21 cellular contexts compared by ENCODE assay signal in the genomic region with DNA sequence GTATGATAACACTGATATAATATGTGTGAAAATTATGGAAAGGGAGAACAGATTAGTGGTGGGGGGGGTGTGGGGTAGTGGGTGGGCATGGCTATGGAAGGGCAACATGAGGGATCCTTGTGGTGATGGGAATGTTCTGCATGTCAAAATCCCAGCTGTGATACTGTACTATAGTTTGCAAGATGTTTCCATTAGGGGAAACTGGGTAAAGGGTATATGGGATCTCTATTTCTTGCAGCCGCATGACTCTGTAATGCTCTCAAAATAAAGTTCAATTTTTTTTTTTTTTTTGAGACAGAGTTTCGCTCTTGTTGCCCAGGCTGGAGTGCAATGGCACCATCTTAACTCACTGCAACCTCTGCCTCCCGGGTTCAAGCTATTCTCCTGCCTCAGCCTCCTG. TPM values are rescaled to one million over a fixed set of nuclear protein-coding genes. Genes with fewer than 3 reads are reported as not detected.
DNase-seq lines count a peak whose midpoint lies in the region; ATAC-seq and TF ChIP-seq lines count a peak whose summit lies in the region.
"Had no signal": no experiment of that assay in that cellular context is flagged by ENCODE, and none has a peak within 500 bp of the region (broad histone marks: within the 10 kb centered on the region; RNA-seq: fewer than 3 reads in every experiment).

No MANE protein-coding gene starts in this region.

- peaks cover 75% of the 10 kb centered on the region for H3K79me2 ChIP-seq in KMS-11 (ENCODE audit: insufficient read depth, low read depth)

- H3K9ac ChIP-seq in KMS-11: no peak overlapping the region
- H3K9ac ChIP-seq: GM23248, SK-N-SH had no signal

- H3K27ac Mint-ChIP-seq in stimulated activated naive CD8-positive, alpha-beta T cell treated with anti-CD3 and anti-CD28 coated beads, Interleukin-15, Interleukin-2, amounts not matched to agents 100 ng/mL and 50 ng/mL, for 24 hours: peak overlapping the region; percentile 50
- H3K27ac Mint-ChIP-seq in activated T-helper 17 cell treated with anti-CD3 and anti-CD28 coated beads, Interleukin-2, amount 50 U/mL, for 72 hours: peak overlapping the region; percentile 72

- no peak overlapping the region for H2AFZ ChIP-seq in KMS-11 (ENCODE audit: low read depth)
- H2AFZ ChIP-seq: GM23248 had no signal

- H3K27ac ChIP-seq in KMS-11: peak overlapping the region; percentile 7; the same call in 1 of the 2 replicates
- H3K27ac ChIP-seq: GM23248 had no signal

- no peaks in the 10 kb centered on the region for H3K36me3 ChIP-seq in KMS-11 (ENCODE audit: insufficient read depth)

- peak overlapping the region; percentile 52; the same call in 1 of the 2 replicates for H3K4me2 ChIP-seq in KMS-11
- H3K4me2 ChIP-seq: SK-N-SH had no signal

- no peaks in the 10 kb centered on the region for H3K27me3 Mint-ChIP-seq in stimulated activated naive CD8-positive, alpha-beta T cell treated with anti-CD3 and anti-CD28 coated beads, Interleukin-15, Interleukin-2, amounts not matched to agents 100 ng/mL and 50 ng/mL, for 24 hours
- no peaks in the 10 kb centered on the region for H3K27me3 Mint-ChIP-seq in activated T-helper 17 cell treated with anti-CD3 and anti-CD28 coated beads, Interleukin-2, amount 50 U/mL, for 72 hours

- DNase-seq in stimulated activated naive CD8-positive, alpha-beta T cell treated with anti-CD3 and anti-CD28 coated beads, Interleukin-15, Interleukin-2, amounts not matched to agents 100 U/mL and 50 U/mL, for 24 hours: no peak
- DNase-seq in NCI-H1105 treated with DMSO at 0.1 percent for 48 hours (lab: John Stamatoyannopoulos, UW) (no peak), NCI-H2029 treated with DMSO at 0.1 percent for 48 hours (lab: John Stamatoyannopoulos, UW) (no peak)
- DNase-seq: DMS153, GF-D8, GM23248, KBM-7, NCI-H1417 treated with DMSO at 0.1 percent for 48 hours, NCI-H187 treated with DMSO at 0.1 percent for 48 hours, NCI-H226, NCI-H524, NCI-H82, PC-3, RPMI8226, SHP77 treated with DMSO at 0.1 percent for 48 hours, SK-N-SH had no signal

- H3K4me3 ChIP-seq in KMS-11 (IDR thresholded peaks at IDR 0.05; ENCODE audit: insufficient read depth, low read depth, low read length): no peak overlapping the region
- H3K4me3 ChIP-seq: GM23248, HAP-1 had no signal

- peaks cover 89% of the 10 kb centered on the region for H3K4me1 Mint-ChIP-seq in stimulated activated naive CD8-positive, alpha-beta T cell treated with anti-CD3 and anti-CD28 coated beads, Interleukin-15, Interleukin-2, amounts not matched to agents 100 ng/mL and 50 ng/mL, for 24 hours (ENCODE audit: low read depth)
- H3K4me1 Mint-ChIP-seq in activated T-helper 17 cell treated with anti-CD3 and anti-CD28 coated beads, Interleukin-2, amount 50 U/mL, for 72 hours: peaks cover 66% of the 10 kb centered on the region

- no peaks in the 10 kb centered on the region for H4K20me1 ChIP-seq in KMS-11 (ENCODE audit: insufficient read depth)

- TF ChIP-seq CTCF in KMS-11 (conservative IDR thresholded peaks at IDR 0.05; ENCODE audit: low read depth, low read length): no peak

- H3K36me3 Mint-ChIP-seq in stimulated activated naive CD8-positive, alpha-beta T cell treated with anti-CD3 and anti-CD28 coated beads, Interleukin-15, Interleukin-2, amounts not matched to agents 100 ng/mL and 50 ng/mL, for 24 hours (ENCODE audit: low read depth): peaks cover 31% of the 10 kb centered on the region
- H3K36me3 Mint-ChIP-seq in activated T-helper 17 cell treated with anti-CD3 and anti-CD28 coated beads, Interleukin-2, amount 50 U/mL, for 72 hours (ENCODE audit: low read depth): peaks cover 28% of the 10 kb centered on the region

- peaks cover 67% of the 10 kb centered on the region for H3K4me1 ChIP-seq in KMS-11 (ENCODE audit: low read depth, poor library complexity, severe bottlenecking)

- H3K9me3 Mint-ChIP-seq in stimulated activated naive CD8-positive, alpha-beta T cell treated with anti-CD3 and anti-CD28 coated beads, Interleukin-15, Interleukin-2, amounts not matched to agents 100 ng/mL and 50 ng/mL, for 24 hours: no peaks in the 10 kb centered on the region
- H3K9me3 Mint-ChIP-seq in activated T-helper 17 cell treated with anti-CD3 and anti-CD28 coated beads, Interleukin-2, amount 50 U/mL, for 72 hours: no peaks in the 10 kb centered on the region

- H3K27me3 ChIP-seq in KMS-11 (ENCODE audit: insufficient read depth, low read depth): no peaks in the 10 kb centered on the region

- no peak overlapping the region for H3K4me3 Mint-ChIP-seq in stimulated activated naive CD8-positive, alpha-beta T cell treated with anti-CD3 and anti-CD28 coated beads, Interleukin-15, Interleukin-2, amounts not matched to agents 100 ng/mL and 50 ng/mL, for 24 hours
- H3K4me3 Mint-ChIP-seq in activated T-helper 17 cell treated with anti-CD3 and anti-CD28 coated beads, Interleukin-2, amount 50 U/mL, for 72 hours: peak overlapping the region; percentile 60

- ATAC-seq in stimulated activated naive CD8-positive, alpha-beta T cell treated with anti-CD3 and anti-CD28 coated beads, Interleukin-15, Interleukin-2, amounts not matched to agents 100 U/mL and 50 U/mL, for 24 hours: no peak
- no peak for ATAC-seq in activated T-helper 17 cell treated with anti-CD3 and anti-CD28 coated beads, Interleukin-2, amount 50 U/mL, for 72 hours (replicated peaks)
- ATAC-seq in HG02763 (IDR thresholded peaks at IDR 0.05; ENCODE audit: unreplicated experiment): no peak
- ATAC-seq: PC-3 had no signal

RNA-seq across cellular contexts. Expression of gene ZBTB2, which starts 14.3 kb away (rescaled TPM):
- total RNA-seq in activated T-helper 17 cell treated with anti-CD3 and anti-CD28 coated beads, Interleukin-2, amount 50 U/mL, for 72 hours: 10 to 100 TPM; 12.9 to 19.0 TPM
